Comparison of ENCODE assay signal across 21 cellular contexts in the genomic region with DNA sequence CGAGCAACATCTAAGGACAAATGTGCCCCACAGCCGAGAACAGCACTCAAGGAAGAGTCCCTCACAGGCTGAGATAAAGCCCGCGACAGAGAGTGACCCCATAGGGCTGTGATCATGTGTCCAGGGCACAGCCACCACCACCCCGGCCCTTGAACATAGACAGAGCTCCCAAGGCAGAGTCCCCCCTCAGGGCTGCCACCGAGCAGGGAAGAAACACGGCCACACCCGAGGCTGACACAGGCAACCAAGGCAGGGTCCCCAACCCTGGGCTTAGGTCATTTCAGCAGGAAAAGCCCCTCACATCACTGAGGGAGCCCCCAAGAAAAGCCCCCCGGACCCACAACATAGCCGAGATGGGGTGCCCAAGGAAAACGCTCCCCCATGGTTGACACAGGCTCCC. TPM values are rescaled to one million over a fixed set of nuclear protein-coding genes. Genes with fewer than 3 reads are reported as not detected.
"Had no signal": no experiment of that assay in that cellular context is flagged by ENCODE, and none has a peak within 500 bp of the region (broad histone marks: within the 10 kb centered on the region; RNA-seq: fewer than 3 reads in every experiment).

No MANE protein-coding gene starts in this region.

- H3K9me3 ChIP-seq: SJSA1 had no signal

- H3K27me3 ChIP-seq: SJSA1 had no signal

- H3K27ac ChIP-seq: HL-60, KMS-11, SJSA1, SK-N-MC had no signal

- H3K36me3 ChIP-seq: SJSA1 had no signal

- DNase-seq: Kasumi-1, MM.1S, NCI-H1092 treated with DMSO at 0.1 percent for 48 hours, NCI-H1436, NCI-H187, NCI-H2029, NCI-H2081 treated with DMSO at 0.1 percent for 48 hours, NCI-H2171, NCI-H226, NCI-H446, NCI-H510A, NCI-H524 treated with DMSO at 0.1 percent for 48 hours, NCI-H69, Right ventricle myocardium superior, RPMI8226, SIG-M5 had no signal

- H3K4me1 ChIP-seq: SJSA1 had no signal

- H3K4me3 ChIP-seq: SJSA1, SK-N-MC had no signal

RNA-seq across cellular contexts. Expression of a gene that starts 0.5 kb away (rescaled TPM):
- total RNA-seq: M059J, Right ventricle myocardium superior, SJSA1 had no signal

RNA-seq across cellular contexts. Expression of a gene that starts 0.7 kb away (rescaled TPM):
- total RNA-seq: M059J, Right ventricle myocardium superior, SJSA1 had no signal

RNA-seq across cellular contexts. Expression of a gene that starts 21.2 kb away (rescaled TPM):
- total RNA-seq: M059J, Right ventricle myocardium superior, SJSA1 had no signal

RNA-seq across cellular contexts. Expression of a gene that starts 38.4 kb away (rescaled TPM):
- total RNA-seq: M059J, Right ventricle myocardium superior, SJSA1 had no signal

RNA-seq across cellular contexts. Expression of a gene that starts 55.7 kb away (rescaled TPM):
- total RNA-seq: M059J, Right ventricle myocardium superior, SJSA1 had no signal
